In genomic region chr2:38045811-38046210, GRCh38 we compare ENCODE assay signal across 33 cellular contexts.
"Had no signal": no experiment of that assay in that cellular context is flagged by ENCODE, and none has a peak within 500 bp of the region (broad histone marks: within the 10 kb centered on the region; RNA-seq: fewer than 3 reads in every experiment).

No MANE protein-coding gene starts in this region.

- H3K27me3 ChIP-seq: ascending aorta, body of pancreas, Peyer's patch, SJSA1 had no signal

- H3K9me3 ChIP-seq: body of pancreas, Peyer's patch, SJSA1, SK-N-SH had no signal

- H3K27ac ChIP-seq: ascending aorta, body of pancreas, Peyer's patch, SJSA1 had no signal

- H3K9ac ChIP-seq: SK-N-SH had no signal

- DNase-seq: activated CD4-positive, alpha-beta T cell treated with anti-CD3 and anti-CD28 coated beads, Interleukin-2, amount 10 ng/mL, durations not matched to agents 24 days and 14 days; activated CD4-positive, alpha-beta T cell treated with anti-CD3 and anti-CD28 coated beads, Interleukin-2, amount 50 U/mL, for 4 hours; activated CD8-positive, alpha-beta T cell treated with anti-CD3 and anti-CD28 coated beads for 36 hours; activated effector memory CD4-positive, alpha-beta T cell treated with anti-CD3 and anti-CD28 coated beads, Interleukin-2, amount 50 U/mL, for 16 hours; activated naive CD4-positive, alpha-beta T cell; activated naive CD4-positive, alpha-beta T cell treated with anti-CD3 and anti-CD28 coated beads, Interleukin-2, amount 50 U/mL, for 16 hours; activated naive CD8-positive, alpha-beta T cell treated with anti-CD3 and anti-CD28 coated beads for 36 hours; activated T-cell treated with anti-CD3 and anti-CD28 coated beads, Interleukin-2, amount 50 U/mL, for 1 hour; activated T-cell treated with anti-CD3 and anti-CD28 coated beads, Interleukin-2, amount 50 U/mL, for 72 hours; amygdala; body of pancreas; caudate nucleus; Karpas-422; NCI-H1048; NCI-H1105 treated with DMSO at 0.1 percent for 48 hours; NCI-H1436; NCI-H1694; NCI-H1930; NCI-H2081 treated with DMSO at 0.1 percent for 48 hours; NCI-H345; NCI-H524 treated with DMSO at 0.1 percent for 48 hours; NCI-H748 treated with DMSO at 0.1 percent for 48 hours; NK-92 treated with Interleukin-12 subunit alpha and Interleukin-12 subunit beta, amount 100 ng/mL, for 24 hours; PC-3; Peyer's patch; RPMI8226; SHP77 treated with DMSO at 0.1 percent for 48 hours; SK-N-SH had no signal

- ATAC-seq: activated CD8-positive, alpha-beta T cell treated with anti-CD3 and anti-CD28 coated beads for 36 hours; activated T-cell treated with anti-CD3 and anti-CD28 coated beads, Interleukin-2, amount 50 U/mL, for 72 hours; activated T-helper 17 cell treated with anti-CD3 and anti-CD28 coated beads, Interleukin-2, amount 50 U/mL, for 72 hours; body of pancreas; PC-3 had no signal

- FAIRE-seq: bronchial epithelial cell, TTC549 had no signal

- H3K4me3 ChIP-seq: ascending aorta, body of pancreas, Peyer's patch, SJSA1 had no signal

- H3K4me1 ChIP-seq: ascending aorta, body of pancreas, Peyer's patch, SJSA1 had no signal

- H3K4me2 ChIP-seq: SK-N-SH had no signal

- H3K36me3 ChIP-seq: ascending aorta, Peyer's patch, SJSA1 had no signal
